Comparison of ENCODE assay signal across 21 cellular contexts in genomic region chr1:229104654-229105053, GRCh38.
"Had no signal": no experiment of that assay in that cellular context is flagged by ENCODE, and none has a peak within 500 bp of the region (broad histone marks: within the 10 kb centered on the region; RNA-seq: fewer than 3 reads in every experiment).

No MANE protein-coding gene starts in this region.

- H3K4me3 ChIP-seq: body of pancreas, Peyer's patch, SJCRH30 had no signal

- FAIRE-seq: bronchial epithelial cell had no signal

- H3K27ac ChIP-seq: body of pancreas, Peyer's patch, RWPE1, SJCRH30, VCaP had no signal

- DNase-seq: activated CD4-positive, alpha-beta memory T cell treated with anti-CD3 and anti-CD28 coated beads for 36 hours; activated CD4-positive, alpha-beta T cell treated with anti-CD3 and anti-CD28 coated beads, Interleukin-2, amount 10 ng/mL, durations not matched to agents 7 days and 5 days; activated CD4-positive, CD25-positive, alpha-beta regulatory T cell; activated CD8-positive, alpha-beta memory T cell treated with anti-CD3 and anti-CD28 coated beads, Interleukin-2, amount 50 U/mL, for 4 hours; activated T-cell treated with anti-CD3 and anti-CD28 coated beads, Interleukin-2, amount 50 U/mL, for 72 hours; central memory CD4-positive, alpha-beta T cell; NCI-H1092 treated with DMSO at 0.1 percent for 48 hours; NCI-H1417 treated with DMSO at 0.1 percent for 48 hours; NCI-H1694; NCI-H2029; NCI-H345; NCI-H510A; Right ventricle myocardium superior; SJCRH30; SK-N-SH; T-helper 1 cell had no signal

- H3K4me2 ChIP-seq: SK-N-SH had no signal

- H3K27me3 ChIP-seq: body of pancreas, Peyer's patch, SJCRH30 had no signal

- H3K9me3 ChIP-seq: body of pancreas, Peyer's patch, SJCRH30, SK-N-SH had no signal

- H3K9ac ChIP-seq: SK-N-SH had no signal

- ATAC-seq: activated T-cell treated with anti-CD3 and anti-CD28 coated beads, Interleukin-2, amount 50 U/mL, for 72 hours; body of pancreas had no signal

- H3K36me3 ChIP-seq: Peyer's patch, SJCRH30 had no signal
